Comparison of ENCODE assay signal across 12 cellular contexts in the genomic region with DNA sequence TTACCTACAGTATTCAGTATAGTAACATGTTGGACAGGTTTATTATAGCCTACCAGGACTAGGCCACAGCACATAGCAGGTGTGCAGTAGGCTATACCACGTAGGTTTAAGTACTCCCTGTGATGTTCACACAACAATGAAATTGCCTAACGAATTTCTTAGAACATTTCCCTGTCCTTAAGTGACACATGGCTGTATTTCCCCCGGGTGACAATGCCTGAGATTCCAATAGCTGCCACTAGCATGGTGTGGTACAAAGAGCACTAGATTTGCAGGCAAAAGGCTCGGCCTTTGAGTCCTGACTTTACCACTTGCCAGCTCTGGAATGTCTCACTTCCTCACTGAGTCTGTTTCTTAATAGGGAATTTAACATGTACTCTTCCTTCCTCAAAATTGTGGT. TPM values are rescaled to one million over a fixed set of nuclear protein-coding genes. Genes with fewer than 3 reads are reported as not detected.
DNase-seq lines count a peak whose midpoint lies in the region; ATAC-seq and TF ChIP-seq lines count a peak whose summit lies in the region.
"Had no signal": no experiment of that assay in that cellular context is flagged by ENCODE, and none has a peak within 500 bp of the region (broad histone marks: within the 10 kb centered on the region; RNA-seq: fewer than 3 reads in every experiment).

No MANE protein-coding gene starts in this region.

- H3K27ac Mint-ChIP-seq in WTC11, result no peak overlapping the region
- H3K27ac Mint-ChIP-seq: activated CD8-positive, alpha-beta T cell treated with anti-CD3 and anti-CD28 coated beads for 36 hours had no signal

- WGBS in right lobe of liver (ENCODE audit: insufficient coverage, low coverage, low lambda C conversion rate, missing lambda C conversion rate), result 37% methylated on average over 4 of the region's 4 CpGs
- 27 to 38% methylated on average over 4 of the region's 4 CpGs for WGBS in upper lobe of left lung, 2 donors

- intact Hi-C loops in right lobe of liver (cut with DNase I), result no loop called here

- peaks cover 7% of the 10 kb centered on the region for H3K9me3 Mint-ChIP-seq in WTC11

- TF ChIP-seq POLR2A in right lobe of liver (IDR thresholded peaks at IDR 0.05), result no peak
- TF ChIP-seq POLR2A in upper lobe of left lung (IDR thresholded peaks at IDR 0.05), result no peak

- H3K27me3 Mint-ChIP-seq in WTC11 (ENCODE audit: low read depth), result no peaks in the 10 kb centered on the region

- H3K36me3 Mint-ChIP-seq in WTC11, result peaks cover 12% of the 10 kb centered on the region

- DNase-seq in SIG-M5 treated with dmso at 0.1 percent for 504 hours (lab: John Stamatoyannopoulos, UW; ENCODE audit: unreplicated experiment) (peak; percentile 66), SIG-M5 (lab: John Stamatoyannopoulos, UW) (no peak), WTC11 (ENCODE audit: low spot score) (no peak), right lobe of liver (no peak), upper lobe of left lung (no peak), epidermal melanocyte (ENCODE audit: insufficient read length, low spot score) (no peak)
- DNase-seq: activated CD8-positive, alpha-beta T cell treated with anti-CD3 and anti-CD28 coated beads for 36 hours; anterior cingulate cortex; NCI-H2029 treated with DMSO at 0.1 percent for 48 hours had no signal

- no peaks in the 10 kb centered on the region for H3K36me3 ChIP-seq in right lobe of liver
- H3K36me3 ChIP-seq in upper lobe of left lung, result peaks cover 0 to 13% (median 0%) of the 10 kb centered on the region in 4 donors

- no peak overlapping the region for H3K4me3 Mint-ChIP-seq in WTC11
- H3K4me3 Mint-ChIP-seq: activated CD8-positive, alpha-beta T cell treated with anti-CD3 and anti-CD28 coated beads for 36 hours had no signal

- H3K27me3 ChIP-seq in right lobe of liver (no peaks in the 10 kb centered on the region), upper lobe of left lung (no peaks in the 10 kb centered on the region)

- CTCF ChIA-PET in WTC11 (lab: Charles Lee), result no interaction called here

- no peaks in the 10 kb centered on the region for H3K4me1 ChIP-seq in right lobe of liver
- H3K4me1 ChIP-seq in upper lobe of left lung, result peaks cover 0 to 9% (median 2%) of the 10 kb centered on the region in 4 donors

- H3K4me1 Mint-ChIP-seq in WTC11, result no peaks in the 10 kb centered on the region

- no peak for TF ChIP-seq EP300 in upper lobe of left lung (IDR thresholded peaks at IDR 0.05)

- TF ChIP-seq CTCF in WTC11 (IDR thresholded peaks at IDR 0.05) (no peak), right lobe of liver (IDR thresholded peaks at IDR 0.05) (peak in 3 of 4 donors; percentile 5 to 15 (median 13)), upper lobe of left lung (IDR thresholded peaks at IDR 0.05) (peak in 3 of 6 experiments; percentile 12 to 49 (median 32))

- POLR2A ChIA-PET in WTC11 (lab: Charles Lee), result no interaction called here

- H3K4me3 ChIP-seq in right lobe of liver, result no peak overlapping the region
- no peak overlapping the region for H3K4me3 ChIP-seq in upper lobe of left lung
- H3K4me3 ChIP-seq: SK-N-MC had no signal

- ATAC-seq in WTC11 (peak; percentile 85), right lobe of liver (peak; percentile 62 to 92 (median 70)), upper lobe of left lung (ENCODE audit: low FRiP score in 2 of 2) (peak; percentile 69 to 84), HG03442 (IDR thresholded peaks at IDR 0.05; ENCODE audit: unreplicated experiment) (no peak), HG03045 (IDR thresholded peaks at IDR 0.05; ENCODE audit: unreplicated experiment) (no peak)
- ATAC-seq: activated CD8-positive, alpha-beta T cell treated with anti-CD3 and anti-CD28 coated beads for 36 hours had no signal

- H3K27ac ChIP-seq in right lobe of liver (no peak overlapping the region), upper lobe of left lung (no peak overlapping the region)
- H3K27ac ChIP-seq: SK-N-MC had no signal

- H3K9me3 ChIP-seq in right lobe of liver, result peaks cover 0 to 6% (median 0%) of the 10 kb centered on the region in 4 donors
- no peaks in the 10 kb centered on the region for H3K9me3 ChIP-seq in upper lobe of left lung

TF ChIP-seq in WTC11, 78 proteins besides CTCF, POLR2A, EP300 and RAD21:
- TF ChIP-seq, protein P1, sequence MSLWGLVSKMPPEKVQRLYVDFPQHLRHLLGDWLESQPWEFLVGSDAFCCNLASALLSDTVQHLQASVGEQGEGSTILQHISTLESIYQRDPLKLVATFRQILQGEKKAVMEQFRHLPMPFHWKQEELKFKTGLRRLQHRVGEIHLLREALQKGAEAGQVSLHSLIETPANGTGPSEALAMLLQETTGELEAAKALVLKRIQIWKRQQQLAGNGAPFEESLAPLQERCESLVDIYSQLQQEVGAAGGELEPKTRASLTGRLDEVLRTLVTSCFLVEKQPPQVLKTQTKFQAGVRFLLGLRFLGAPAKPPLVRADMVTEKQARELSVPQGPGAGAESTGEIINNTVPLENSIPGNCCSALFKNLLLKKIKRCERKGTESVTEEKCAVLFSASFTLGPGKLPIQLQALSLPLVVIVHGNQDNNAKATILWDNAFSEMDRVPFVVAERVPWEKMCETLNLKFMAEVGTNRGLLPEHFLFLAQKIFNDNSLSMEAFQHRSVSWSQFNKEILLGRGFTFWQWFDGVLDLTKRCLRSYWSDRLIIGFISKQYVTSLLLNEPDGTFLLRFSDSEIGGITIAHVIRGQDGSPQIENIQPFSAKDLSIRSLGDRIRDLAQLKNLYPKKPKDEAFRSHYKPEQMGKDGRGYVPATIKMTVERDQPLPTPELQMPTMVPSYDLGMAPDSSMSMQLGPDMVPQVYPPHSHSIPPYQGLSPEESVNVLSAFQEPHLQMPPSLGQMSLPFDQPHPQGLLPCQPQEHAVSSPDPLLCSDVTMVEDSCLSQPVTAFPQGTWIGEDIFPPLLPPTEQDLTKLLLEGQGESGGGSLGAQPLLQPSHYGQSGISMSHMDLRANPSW (CRISPR knock-in tag; conservative IDR thresholded peaks at IDR 0.05; ENCODE audit: low read depth), result no peak
- TF ChIP-seq FOXP1 (CRISPR knock-in tag; IDR thresholded peaks at IDR 0.05; ENCODE audit: borderline replicate concordance), result no peak
- TF ChIP-seq TCF7 (CRISPR knock-in tag; IDR thresholded peaks at IDR 0.05; ENCODE audit: low read depth), result no peak
- TF ChIP-seq, protein P2, sequence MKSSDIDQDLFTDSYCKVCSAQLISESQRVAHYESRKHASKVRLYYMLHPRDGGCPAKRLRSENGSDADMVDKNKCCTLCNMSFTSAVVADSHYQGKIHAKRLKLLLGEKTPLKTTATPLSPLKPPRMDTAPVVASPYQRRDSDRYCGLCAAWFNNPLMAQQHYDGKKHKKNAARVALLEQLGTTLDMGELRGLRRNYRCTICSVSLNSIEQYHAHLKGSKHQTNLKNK (CRISPR knock-in tag; IDR thresholded peaks at IDR 0.05), result no peak
- no peak for TF ChIP-seq NFE2L1 (CRISPR knock-in tag; IDR thresholded peaks at IDR 0.05)
- no peak for TF ChIP-seq RELA (CRISPR knock-in tag; IDR thresholded peaks at IDR 0.05; ENCODE audit: borderline replicate concordance)
- TF ChIP-seq NFYB (CRISPR knock-in tag; conservative IDR thresholded peaks at IDR 0.05; ENCODE audit: low read depth), result no peak
- TF ChIP-seq NFATC4 (CRISPR knock-in tag; IDR thresholded peaks at IDR 0.05), result no peak
- TF ChIP-seq RORB (CRISPR knock-in tag; IDR thresholded peaks at IDR 0.05), result no peak
- TF ChIP-seq, protein P3, sequence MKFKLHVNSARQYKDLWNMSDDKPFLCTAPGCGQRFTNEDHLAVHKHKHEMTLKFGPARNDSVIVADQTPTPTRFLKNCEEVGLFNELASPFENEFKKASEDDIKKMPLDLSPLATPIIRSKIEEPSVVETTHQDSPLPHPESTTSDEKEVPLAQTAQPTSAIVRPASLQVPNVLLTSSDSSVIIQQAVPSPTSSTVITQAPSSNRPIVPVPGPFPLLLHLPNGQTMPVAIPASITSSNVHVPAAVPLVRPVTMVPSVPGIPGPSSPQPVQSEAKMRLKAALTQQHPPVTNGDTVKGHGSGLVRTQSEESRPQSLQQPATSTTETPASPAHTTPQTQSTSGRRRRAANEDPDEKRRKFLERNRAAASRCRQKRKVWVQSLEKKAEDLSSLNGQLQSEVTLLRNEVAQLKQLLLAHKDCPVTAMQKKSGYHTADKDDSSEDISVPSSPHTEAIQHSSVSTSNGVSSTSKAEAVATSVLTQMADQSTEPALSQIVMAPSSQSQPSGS (CRISPR knock-in tag; IDR thresholded peaks at IDR 0.05; ENCODE audit: borderline replicate concordance, low read depth), result no peak
- TF ChIP-seq, protein P4, sequence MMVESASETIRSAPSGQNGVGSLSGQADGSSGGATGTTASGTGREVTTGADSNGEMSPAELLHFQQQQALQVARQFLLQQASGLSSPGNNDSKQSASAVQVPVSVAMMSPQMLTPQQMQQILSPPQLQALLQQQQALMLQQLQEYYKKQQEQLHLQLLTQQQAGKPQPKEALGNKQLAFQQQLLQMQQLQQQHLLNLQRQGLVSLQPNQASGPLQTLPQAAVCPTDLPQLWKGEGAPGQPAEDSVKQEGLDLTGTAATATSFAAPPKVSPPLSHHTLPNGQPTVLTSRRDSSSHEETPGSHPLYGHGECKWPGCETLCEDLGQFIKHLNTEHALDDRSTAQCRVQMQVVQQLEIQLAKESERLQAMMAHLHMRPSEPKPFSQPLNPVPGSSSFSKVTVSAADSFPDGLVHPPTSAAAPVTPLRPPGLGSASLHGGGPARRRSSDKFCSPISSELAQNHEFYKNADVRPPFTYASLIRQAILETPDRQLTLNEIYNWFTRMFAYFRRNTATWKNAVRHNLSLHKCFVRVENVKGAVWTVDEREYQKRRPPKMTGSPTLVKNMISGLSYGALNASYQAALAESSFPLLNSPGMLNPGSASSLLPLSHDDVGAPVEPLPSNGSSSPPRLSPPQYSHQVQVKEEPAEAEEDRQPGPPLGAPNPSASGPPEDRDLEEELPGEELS (CRISPR knock-in tag; IDR thresholded peaks at IDR 0.05), result no peak
TF ChIP-seq in WTC11: peak in this region for 0.

RNA-seq across cellular contexts. Expression of a gene that starts 19.7 kb away (rescaled TPM):
- total RNA-seq in WTC11 (2021), result 7.5 to 9.4 TPM (median 9.1 TPM) in 3 replicates
- total RNA-seq in right lobe of liver, result 10 to 100 TPM in 4 of 6 experiments, 1 to 10 TPM in 2; 6.0 to 12.2 (median 10.3) TPM
- total RNA-seq in upper lobe of left lung, result 10 to 100 TPM; 37.7 to 58.7 (median 47.4) TPM
- total RNA-seq: activated CD8-positive, alpha-beta T cell treated with anti-CD3 and anti-CD28 coated beads for 36 hours had no signal

RNA-seq across cellular contexts. Expression of a gene that starts 27.7 kb away (rescaled TPM):
- total RNA-seq in WTC11 (2021) (63.2 to 69.9 TPM (median 64.9 TPM) in 3 replicates), right lobe of liver (10 to 100 TPM; 37.2 to 52.5 (median 42.1) TPM), upper lobe of left lung (100 to 1,000 TPM in 1 of 6 donors, 10 to 100 TPM in 5; 48.4 to 101 (median 65.3) TPM)

Comparison
In these comparisons a context has a peak if more than half of its experiments do, and no peak if none do; other contexts are left out.
1. ATAC-seq: peak in WTC11 (single experiment), right lobe of liver (4 of 4) and upper lobe of left lung (2 of 2); none in HG03442 (single experiment) and HG03045 (single experiment).